ENCODE assay signal across 14 cellular contexts in the genomic region with DNA sequence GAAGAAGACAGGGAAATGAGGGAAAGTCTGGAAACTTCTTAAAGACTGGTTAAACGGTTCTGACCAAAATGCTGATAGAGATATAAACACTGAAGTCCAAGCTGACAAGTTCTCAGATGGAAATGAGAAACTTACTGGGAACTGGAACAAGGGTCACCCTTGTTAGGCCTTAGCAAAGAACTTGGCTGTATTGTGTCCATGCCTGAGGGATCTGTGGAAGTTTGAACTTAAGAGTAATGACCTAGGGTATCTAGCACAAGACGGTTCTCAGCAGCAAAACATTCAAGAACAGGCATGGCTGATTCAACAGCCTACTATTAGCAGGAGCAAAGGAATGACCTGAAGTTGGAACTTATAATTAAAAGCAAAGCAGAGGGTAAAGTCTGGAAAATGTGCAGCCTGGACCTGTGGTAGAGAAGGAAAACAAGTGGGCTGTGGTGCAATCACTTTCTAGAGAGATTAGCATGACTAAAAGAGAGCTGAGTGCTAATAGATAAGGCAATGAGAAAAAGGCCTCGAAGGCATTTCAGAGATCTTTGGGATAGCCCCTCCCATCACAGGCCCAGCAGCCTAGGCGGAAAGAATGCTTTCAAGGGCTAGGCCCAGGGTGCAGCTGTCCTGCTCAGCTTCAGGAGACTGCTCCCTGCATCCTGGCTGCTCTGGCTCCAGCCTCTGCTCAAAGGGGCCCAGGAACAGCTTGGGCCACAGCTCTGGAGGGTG.
DNase-seq lines count a peak whose midpoint lies in the region; ATAC-seq and TF ChIP-seq lines count a peak whose summit lies in the region.
"Had no signal": no experiment of that assay in that cellular context is flagged by ENCODE, and none has a peak within 500 bp of the region (broad histone marks: within the 10 kb centered on the region; RNA-seq: fewer than 3 reads in every experiment).

No MANE protein-coding gene starts in this region.

- peaks cover 7% of the 10 kb centered on the region for H3K4me1 ChIP-seq in endodermal cell (ENCODE audit: control insufficient read depth, insufficient read depth, low read length)
- no peaks in the 10 kb centered on the region for H3K4me1 ChIP-seq in lung (ENCODE audit: control insufficient read depth in 2 of 2, insufficient read depth in 2 of 2, low read length in 2 of 2)
- H3K4me1 ChIP-seq in stomach, result peaks cover 0 to 14% (median 4%) of the 10 kb centered on the region in 4 donors

- no peak for TF ChIP-seq CTCF in natural killer cell (IDR thresholded peaks at IDR 0.05)
- TF ChIP-seq CTCF in endodermal cell (conservative IDR thresholded peaks at IDR 0.05), result no peak
- TF ChIP-seq CTCF in lung (IDR thresholded peaks at IDR 0.05; ENCODE audit: control extremely low read depth, extremely low read depth), result no peak
- no peak for TF ChIP-seq CTCF in stomach (IDR thresholded peaks at IDR 0.05)

- H3K36me3 Mint-ChIP-seq in natural killer cell (peaks cover 19% of the 10 kb centered on the region), endodermal cell (ENCODE audit: low read depth) (peaks cover 31% of the 10 kb centered on the region)
- peaks cover 13% of the 10 kb centered on the region for H3K36me3 Mint-ChIP-seq in natural killer cell treated with Interleukin-12 subunit alpha and Interleukin-12 subunit beta and Interleukin-15 and Interleukin-18, amount 100 ng/mL, for 72 hours

- no peak overlapping the region for H3K27ac ChIP-seq in endodermal cell (ENCODE audit: low read depth, low read length)
- no peak overlapping the region for H3K27ac ChIP-seq in lung (ENCODE audit: low read depth in 1 of 2, low read length in 1 of 2)
- H3K27ac ChIP-seq in stomach, result no peak overlapping the region
- H3K27ac ChIP-seq: suprapubic skin had no signal

- DNase-seq in natural killer cell (no peak), endodermal cell (peak; percentile 89), lung (ENCODE audit: low spot score) (no peak), stomach (no peak), NCI-H146 treated with DMSO at 0.1 percent for 48 hours (lab: John Stamatoyannopoulos, UW; ENCODE audit: unreplicated experiment) (no peak), nucleus accumbens (lab: John Stamatoyannopoulos, UW) (no peak)
- no peak for DNase-seq in natural killer cell treated with Interleukin-12 subunit alpha and Interleukin-12 subunit beta and Interleukin-15 and Interleukin-18, amount 100 ng/mL, for 72 hours (ENCODE audit: low spot score)
- DNase-seq: activated naive CD4-positive, alpha-beta T cell treated with anti-CD3 and anti-CD28 coated beads, Interleukin-2, amount 10 ng/mL, durations not matched to agents 7 days and 5 days; DMS53; KG1; NCI-H187; T-helper 2 cell had no signal

- peak overlapping the region; percentile 10 to 59 for H3K27ac Mint-ChIP-seq in natural killer cell
- H3K27ac Mint-ChIP-seq in natural killer cell treated with Interleukin-12 subunit alpha and Interleukin-12 subunit beta and Interleukin-15 and Interleukin-18, amount 100 ng/mL, for 72 hours, result no peak overlapping the region
- H3K27ac Mint-ChIP-seq in endodermal cell, result peak overlapping the region; percentile 20
- H3K27ac Mint-ChIP-seq: activated naive CD4-positive, alpha-beta T cell treated with anti-CD3 and anti-CD28 coated beads, Interleukin-2, amount 10 ng/mL, durations not matched to agents 7 days and 5 days had no signal

- H3K27me3 Mint-ChIP-seq in natural killer cell (ENCODE audit: low read depth in 2 of 2) (no peaks in the 10 kb centered on the region), endodermal cell (ENCODE audit: insufficient read depth) (no peaks in the 10 kb centered on the region)
- H3K27me3 Mint-ChIP-seq in natural killer cell treated with Interleukin-12 subunit alpha and Interleukin-12 subunit beta and Interleukin-15 and Interleukin-18, amount 100 ng/mL, for 72 hours, result no peaks in the 10 kb centered on the region
- H3K27me3 Mint-ChIP-seq: activated naive CD4-positive, alpha-beta T cell treated with anti-CD3 and anti-CD28 coated beads, Interleukin-2, amount 10 ng/mL, durations not matched to agents 7 days and 5 days had no signal

- TF ChIP-seq EP300 in stomach (IDR thresholded peaks at IDR 0.05), result no peak

- H3K4me3 ChIP-seq in endodermal cell (ENCODE audit: low read length) (no peak overlapping the region), lung (no peak overlapping the region), stomach (no peak overlapping the region)
- H3K4me3 ChIP-seq: suprapubic skin had no signal

- 77 to 94% methylated on average over 2 to 4 of the region's 4 CpGs for WGBS in endodermal cell (ENCODE audit: insufficient coverage in 1 of 2, insufficient read length in 1 of 2), 2 experiments
- 75 to 88% methylated on average over 4 of the region's 4 CpGs for WGBS in lung, 2 donors
- WGBS in stomach, 5 donors, result 53 to 70% (median 58%) methylated on average over 4 of the region's 4 CpGs

- no peak overlapping the region for H3K9ac ChIP-seq in endodermal cell (ENCODE audit: extremely low read depth, low read length, poor library complexity, severe bottlenecking)

- H3K4me3 Mint-ChIP-seq in natural killer cell (no peak overlapping the region), endodermal cell (no peak overlapping the region)
- H3K4me3 Mint-ChIP-seq in natural killer cell treated with Interleukin-12 subunit alpha and Interleukin-12 subunit beta and Interleukin-15 and Interleukin-18, amount 100 ng/mL, for 72 hours, result no peak overlapping the region
- H3K4me3 Mint-ChIP-seq: activated naive CD4-positive, alpha-beta T cell treated with anti-CD3 and anti-CD28 coated beads, Interleukin-2, amount 10 ng/mL, durations not matched to agents 7 days and 5 days had no signal

- intact Hi-C loops in natural killer cell (cut with micrococcal nuclease), result no loop called here
- intact Hi-C loops in stomach (cut with DNase I; ENCODE audit: low total_unique reads), result no loop called here

- H3K9me3 ChIP-seq in endodermal cell (ENCODE audit: control insufficient read depth, low read length), result peaks cover 19% of the 10 kb centered on the region
- no peaks in the 10 kb centered on the region for H3K9me3 ChIP-seq in lung (ENCODE audit: control insufficient read depth in 2 of 2, insufficient read depth in 1 of 2, low read length in 1 of 2)
- H3K9me3 ChIP-seq in stomach, result no peaks in the 10 kb centered on the region
- H3K9me3 ChIP-seq: suprapubic skin had no signal

- H3K4me1 Mint-ChIP-seq in natural killer cell (peaks cover 55 to 75% of the 10 kb centered on the region in 2 donors), endodermal cell (peaks cover 35% of the 10 kb centered on the region)
- H3K4me1 Mint-ChIP-seq in natural killer cell treated with Interleukin-12 subunit alpha and Interleukin-12 subunit beta and Interleukin-15 and Interleukin-18, amount 100 ng/mL, for 72 hours (ENCODE audit: low read depth in 2 of 2), result peaks cover 28 to 44% of the 10 kb centered on the region in 2 donors
- H3K4me1 Mint-ChIP-seq: activated naive CD4-positive, alpha-beta T cell treated with anti-CD3 and anti-CD28 coated beads, Interleukin-2, amount 10 ng/mL, durations not matched to agents 7 days and 5 days had no signal

- H3K36me3 ChIP-seq in endodermal cell (ENCODE audit: control insufficient read depth, insufficient read depth, low read length), result peaks cover 32% of the 10 kb centered on the region
- peaks cover 4 to 5% of the 10 kb centered on the region in 2 donors for H3K36me3 ChIP-seq in lung (ENCODE audit: control insufficient read depth in 2 of 2, insufficient read depth in 2 of 2, low read length in 2 of 2)
- H3K36me3 ChIP-seq in stomach, result peaks cover 0 to 5% (median 0%) of the 10 kb centered on the region in 4 donors

- H3K9me3 Mint-ChIP-seq in natural killer cell (no peaks in the 10 kb centered on the region), endodermal cell (no peaks in the 10 kb centered on the region)
- no peaks in the 10 kb centered on the region for H3K9me3 Mint-ChIP-seq in natural killer cell treated with Interleukin-12 subunit alpha and Interleukin-12 subunit beta and Interleukin-15 and Interleukin-18, amount 100 ng/mL, for 72 hours

- ATAC-seq in natural killer cell (peak in 1 of 3 donors; percentile 14), lung (ENCODE audit: insufficient read depth, low FRiP score) (peak; percentile 22), GM18868 (IDR thresholded peaks at IDR 0.05; ENCODE audit: unreplicated experiment) (no peak)
- ATAC-seq in natural killer cell treated with Interleukin-12 subunit alpha and Interleukin-12 subunit beta and Interleukin-15 and Interleukin-18, amount 100 ng/mL, for 72 hours, result no peak

- no peak for TF ChIP-seq POLR2A in stomach (IDR thresholded peaks at IDR 0.05)

- H3K27me3 ChIP-seq in endodermal cell (ENCODE audit: control insufficient read depth, insufficient read depth, low read length, poor library complexity, severe bottlenecking), result no peaks in the 10 kb centered on the region
- no peaks in the 10 kb centered on the region for H3K27me3 ChIP-seq in lung (ENCODE audit: control insufficient read depth, insufficient read depth)
- H3K27me3 ChIP-seq in stomach, result no peaks in the 10 kb centered on the region
- H3K27me3 ChIP-seq: suprapubic skin had no signal

Comparison
In these comparisons a context has a peak if more than half of its experiments do, and no peak if none do; other contexts are left out.
1. H3K27ac Mint-ChIP-seq: peak in natural killer cell (2 of 2) and endodermal cell (single experiment); none in natural killer cell treated with Interleukin-12 subunit alpha and Interleukin-12 subunit beta and Interleukin-15 and Interleukin-18, amount 100 ng/mL, for 72 hours (0 of 2).